Comparison of ENCODE assay signal across 6 cellular contexts in genomic region chr19:13978721-13979191, GRCh38. TPM values are rescaled to one million over a fixed set of nuclear protein-coding genes. Genes with fewer than 3 reads are reported as not detected.
DNase-seq lines count a peak whose midpoint lies in the region; TF ChIP-seq lines count a peak whose summit lies in the region.

No MANE protein-coding gene starts in this region.

- H3K27ac Mint-ChIP-seq in neural progenitor cell = no peak overlapping the region

- peaks cover 15% of the 10 kb centered on the region for H3K27me3 Mint-ChIP-seq in neural progenitor cell (ENCODE audit: insufficient read depth, low read depth)

- H3K4me3 Mint-ChIP-seq in neural progenitor cell = no peak overlapping the region

- H3K9me3 Mint-ChIP-seq in neural progenitor cell = no peaks in the 10 kb centered on the region

- peaks cover 9% of the 10 kb centered on the region for H3K36me3 Mint-ChIP-seq in neural progenitor cell

- intact Hi-C loops in dorsolateral prefrontal cortex (cut with DNase I) = no loop called here

- no peaks in the 10 kb centered on the region for H3K36me3 ChIP-seq in GM23248 (ENCODE audit: low read depth)
- H3K36me3 ChIP-seq in neural progenitor cell = no peaks in the 10 kb centered on the region

- no peaks in the 10 kb centered on the region for H4K20me1 ChIP-seq in GM23248 (ENCODE audit: insufficient read depth)
- H4K20me1 ChIP-seq in neural progenitor cell (ENCODE audit: low read depth) = peaks cover 2% of the 10 kb centered on the region

- H3K9me2 ChIP-seq in GM23248 (ENCODE audit: insufficient read depth) = no peaks in the 10 kb centered on the region

- H3K4me2 ChIP-seq in GM23248 (ENCODE audit: unreplicated experiment) (peak overlapping the region; percentile 41), neural progenitor cell (peak overlapping the region; percentile 85)

- H3K9ac ChIP-seq in GM23248 (0 out of 2 replicates have a peak overlapping the region, but pooled peaks have one; percentile 27), neural progenitor cell (no peak overlapping the region)

- peak; percentile 46 for DNase-seq in GM23248
- no peak for DNase-seq in dorsolateral prefrontal cortex
- DNase-seq in neural progenitor cell (ENCODE audit: low spot score) = no peak
- DNase-seq in NCI-H510A treated with DMSO at 0.1 percent for 48 hours (lab: John Stamatoyannopoulos, UW) = no peak
- no peak for DNase-seq in NCI-H526 treated with DMSO at 0.1 percent for 48 hours (lab: John Stamatoyannopoulos, UW)
- no peak for DNase-seq in GM20000 (ENCODE audit: low spot score)

- H3K27ac ChIP-seq in GM23248 = no peak overlapping the region
- peak overlapping the region in 44 of 59 donors; percentile 9 to 78 (median 54) for H3K27ac ChIP-seq in dorsolateral prefrontal cortex
- H3K27ac ChIP-seq in neural progenitor cell = no peak overlapping the region

- H3K9me3 ChIP-seq in GM23248 (ENCODE audit: low read depth) (no peaks in the 10 kb centered on the region), neural progenitor cell (ENCODE audit: low read depth) (no peaks in the 10 kb centered on the region)

- TF ChIP-seq CTCF in dorsolateral prefrontal cortex (IDR thresholded peaks at IDR 0.05 in 54 of 56, conservative IDR thresholded peaks at IDR 0.05 in 2 of 56; ENCODE audit: low read depth in 1 of 56, partially characterized antibody in 56 of 56) (no peak), neural progenitor cell (IDR thresholded peaks at IDR 0.05) (no peak), GM20000 (IDR thresholded peaks at IDR 0.05; ENCODE audit: extremely low read depth, missing control alignments) (no peak)

- 10 to 11% methylated on average over 15 to 28 of the region's 49 CpGs for WGBS in GM23248 (ENCODE audit: low coverage in 1 of 2, low lambda C conversion rate in 2 of 2, missing lambda C conversion rate in 2 of 2), 2 experiments

- H3F3A ChIP-seq in GM23248 (ENCODE audit: insufficient read depth) = no peaks in the 10 kb centered on the region
- peaks cover 18% of the 10 kb centered on the region for H3F3A ChIP-seq in neural progenitor cell (ENCODE audit: low read depth)

- H2AFZ ChIP-seq in GM23248 (0 out of 2 replicates have a peak overlapping the region, but pooled peaks have one; percentile 45), neural progenitor cell (replicated peaks) (no peak overlapping the region)

- H3K4me1 ChIP-seq in GM23248 (ENCODE audit: insufficient read depth) = no peaks in the 10 kb centered on the region
- H3K4me1 ChIP-seq in neural progenitor cell = peaks cover 14% of the 10 kb centered on the region

- in situ Hi-C loops in GM23248 (cut with MboI) = no loop called here

- H3K27me3 ChIP-seq in GM23248 (replicated peaks; ENCODE audit: insufficient read depth) (no peaks in the 10 kb centered on the region), dorsolateral prefrontal cortex (no peaks in the 10 kb centered on the region), neural progenitor cell (peaks cover 6% of the 10 kb centered on the region)

- H3K79me2 ChIP-seq in GM23248 (ENCODE audit: insufficient read depth) (no peaks in the 10 kb centered on the region), neural progenitor cell (ENCODE audit: low read depth) (no peaks in the 10 kb centered on the region)

- H3K4me1 Mint-ChIP-seq in neural progenitor cell = peaks cover 19% of the 10 kb centered on the region

- H3K4me3 ChIP-seq in GM23248 (peak overlapping the region; percentile 37), dorsolateral prefrontal cortex (peak overlapping the region in 52 of 59 donors; percentile 10 to 61 (median 38)), neural progenitor cell (peak overlapping the region; percentile 49)

RNA-seq across cellular contexts. Expression of gene DCAF15, which starts 26.4 kb away (rescaled TPM):
- total RNA-seq in GM23248 (2014; rRNA removed; shearing (Covaris generic)) = 10.6 and 11.5 TPM in 2 replicates
- 9.3 and 10.5 TPM in 2 replicates for polyA plus RNA-seq in GM23248 (2016; fragmentation: Nextera tagmentation; extraction: Ambion mirVana)
- total RNA-seq in dorsolateral prefrontal cortex (10 to 100 TPM; 12.2 to 26.7 (median 17.6) TPM), neural progenitor cell (ENCODE audit: low replicate concordance) (28.6 and 69.9 TPM in 2 replicates)

RNA-seq across cellular contexts. Expression of gene RFX1, which starts 27.4 kb away (rescaled TPM):
- 1.9 and 2.5 TPM in 2 replicates for total RNA-seq in GM23248 (2014; rRNA removed; shearing (Covaris generic))
- 1.6 and 1.7 TPM in 2 replicates for polyA plus RNA-seq in GM23248 (2016; fragmentation: Nextera tagmentation; extraction: Ambion mirVana)
- total RNA-seq in dorsolateral prefrontal cortex (10 to 100 TPM in 109 of 120 experiments, 1 to 10 TPM in 11; 7.9 to 26.0 (median 14.0) TPM), neural progenitor cell (ENCODE audit: low replicate concordance) (1.0 and 3.3 TPM in 2 replicates)

RNA-seq across cellular contexts. Expression of gene PODNL1, which starts 40.5 kb away (rescaled TPM):
- 6.2 and 9.2 TPM in 2 replicates for total RNA-seq in GM23248 (2014; rRNA removed; shearing (Covaris generic))
- polyA plus RNA-seq in GM23248 (2016; fragmentation: Nextera tagmentation; extraction: Ambion mirVana) = 36.8 and 45.3 TPM in 2 replicates
- 1 to 10 TPM in 109 of 120 experiments, under 1 TPM in 9, not detected in 2; 0.41 to 9.2 (median 2.3) TPM for total RNA-seq in dorsolateral prefrontal cortex
- total RNA-seq in neural progenitor cell (ENCODE audit: low replicate concordance) = 1.9 TPM in 1 of 2 replicates, not detected in the other

RNA-seq across cellular contexts. Expression of gene RLN3, which starts 49.2 kb away (rescaled TPM):
- total RNA-seq in GM23248 (2014; rRNA removed; shearing (Covaris generic)) = not detected in 2 replicates
- not detected in 2 replicates for polyA plus RNA-seq in GM23248 (2016; fragmentation: Nextera tagmentation; extraction: Ambion mirVana)
- total RNA-seq in dorsolateral prefrontal cortex (not detected), neural progenitor cell (ENCODE audit: low replicate concordance) (not detected in 2 replicates)

RNA-seq across cellular contexts. Expression of gene IL27RA, which starts 52.8 kb away (rescaled TPM):
- total RNA-seq in GM23248 (2014; rRNA removed; shearing (Covaris generic)) = 7.5 and 8.5 TPM in 2 replicates
- 5.8 and 7.1 TPM in 2 replicates for polyA plus RNA-seq in GM23248 (2016; fragmentation: Nextera tagmentation; extraction: Ambion mirVana)
- total RNA-seq in dorsolateral prefrontal cortex (1 to 10 TPM; 2.0 to 8.6 (median 4.2) TPM), neural progenitor cell (ENCODE audit: low replicate concordance) (1.2 and 3.3 TPM in 2 replicates)

Comparison
In these comparisons a context has a peak if more than half of its experiments do, and no peak if none do; other contexts are left out.
1. H3K27ac ChIP-seq: peak in dorsolateral prefrontal cortex (44 of 59); none in GM23248 (single experiment) and neural progenitor cell (single experiment).
2. Peak in every context shown above with its lines, with median percentiles within 50 percentile points of each other: H3K4me3 ChIP-seq.